27 cellular contexts compared by ENCODE assay signal in the genomic region with DNA sequence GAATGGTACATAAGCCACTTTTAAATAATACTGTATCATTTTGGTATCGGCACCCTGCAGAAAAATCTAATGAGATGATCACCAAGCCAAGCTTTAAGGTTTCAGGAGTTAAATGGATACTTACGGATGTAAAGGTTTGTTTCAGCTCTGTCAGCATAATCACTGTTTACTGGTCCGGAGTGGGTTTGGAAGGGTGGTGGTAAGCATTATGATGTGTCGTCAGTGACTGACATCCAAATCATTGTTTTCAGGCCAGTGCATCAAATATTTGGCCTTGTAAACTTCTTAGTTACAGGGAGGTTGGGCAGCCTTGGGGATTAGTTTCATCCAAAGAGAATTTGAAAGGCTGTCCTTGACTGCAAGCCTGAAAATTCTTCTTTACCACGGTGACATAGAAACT.
"Had no signal": no experiment of that assay in that cellular context is flagged by ENCODE, and none has a peak within 500 bp of the region (broad histone marks: within the 10 kb centered on the region; RNA-seq: fewer than 3 reads in every experiment).

No MANE protein-coding gene starts in this region.

- H3K9me3 ChIP-seq: gastrocnemius medialis, lower lobe of right lung, ovary, psoas muscle, spleen, testis, tibial nerve, upper lobe of left lung had no signal

- H3K27ac ChIP-seq: epithelial cell of prostate, gastrocnemius medialis, lower lobe of right lung, psoas muscle, skin epidermis, spleen, testis, tibial nerve, upper lobe of left lung had no signal

- H3K36me3 ChIP-seq: gastrocnemius medialis, lower lobe of right lung, ovary, spleen, tibial nerve, upper lobe of left lung had no signal

- FAIRE-seq: keratinocyte, urothelium cell line had no signal

- H3K4me3 ChIP-seq: gastrocnemius medialis, lower lobe of right lung, ovary, psoas muscle, skin epidermis, spleen, testis, tibial nerve, upper lobe of left lung had no signal

- H3K27me3 ChIP-seq: gastrocnemius medialis, ovary, spleen, testis, tibial nerve, upper lobe of left lung had no signal

- ATAC-seq: esophagus mucosa; gastrocnemius medialis; left ventricle myocardium superior; lower lobe of right lung; naive thymus-derived CD8-positive, alpha-beta T cell; psoas muscle; right cardiac atrium; stimulated activated memory B cell treated with anti-CD40 and anti-IgM and Interleukin-4, amounts not matched to agents 10 μg/mL and 1 μg/mL and 100 μg/mL, for 72 hours; stimulated activated naive CD8-positive, alpha-beta T cell treated with anti-CD3 and anti-CD28 coated beads, Interleukin-15, Interleukin-2, amounts not matched to agents 100 U/mL and 50 U/mL, for 24 hours had no signal

- H3K4me1 ChIP-seq: gastrocnemius medialis, lower lobe of right lung, psoas muscle, spleen, testis, upper lobe of left lung had no signal

- H3K4me1 Mint-ChIP-seq: naive thymus-derived CD8-positive, alpha-beta T cell; stimulated activated memory B cell treated with anti-CD40 and anti-IgM and Interleukin-4, amounts not matched to agents 10 μg/mL and 1 μg/mL and 100 μg/mL, for 72 hours had no signal

- H3K4me3 Mint-ChIP-seq: endodermal cell; naive thymus-derived CD8-positive, alpha-beta T cell; nephron progenitor cell; stimulated activated memory B cell treated with anti-CD40 and anti-IgM and Interleukin-4, amounts not matched to agents 10 μg/mL and 1 μg/mL and 100 μg/mL, for 72 hours had no signal

- DNase-seq: effector CD8-positive, alpha-beta T cell; endodermal cell; foreskin fibroblast; gastrocnemius medialis; head of caudate nucleus; left ventricle myocardium superior; lower lobe of right lung; naive thymus-derived CD8-positive, alpha-beta T cell; nephron progenitor cell; nucleus accumbens; ovary; posterior cingulate gyrus; psoas muscle; right cardiac atrium; spleen; stimulated activated CD4-positive, alpha-beta T cell treated with anti-CD3 and anti-CD28 coated beads, Interleukin-4, amount 100 ng/mL, for 4 hours; stimulated activated naive CD8-positive, alpha-beta T cell treated with anti-CD3 and anti-CD28 coated beads, Interleukin-15, Interleukin-2, amounts not matched to agents 100 U/mL and 50 U/mL, for 24 hours; substantia nigra; testis; upper lobe of left lung had no signal

- H3K27ac Mint-ChIP-seq: endodermal cell; naive thymus-derived CD8-positive, alpha-beta T cell; nephron progenitor cell; stimulated activated memory B cell treated with anti-CD40 and anti-IgM and Interleukin-4, amounts not matched to agents 10 μg/mL and 1 μg/mL and 100 μg/mL, for 72 hours had no signal

- H3K36me3 Mint-ChIP-seq: naive thymus-derived CD8-positive, alpha-beta T cell; stimulated activated memory B cell treated with anti-CD40 and anti-IgM and Interleukin-4, amounts not matched to agents 10 μg/mL and 1 μg/mL and 100 μg/mL, for 72 hours had no signal
